1 cellular context compared by ENCODE assay signal in the genomic region with DNA sequence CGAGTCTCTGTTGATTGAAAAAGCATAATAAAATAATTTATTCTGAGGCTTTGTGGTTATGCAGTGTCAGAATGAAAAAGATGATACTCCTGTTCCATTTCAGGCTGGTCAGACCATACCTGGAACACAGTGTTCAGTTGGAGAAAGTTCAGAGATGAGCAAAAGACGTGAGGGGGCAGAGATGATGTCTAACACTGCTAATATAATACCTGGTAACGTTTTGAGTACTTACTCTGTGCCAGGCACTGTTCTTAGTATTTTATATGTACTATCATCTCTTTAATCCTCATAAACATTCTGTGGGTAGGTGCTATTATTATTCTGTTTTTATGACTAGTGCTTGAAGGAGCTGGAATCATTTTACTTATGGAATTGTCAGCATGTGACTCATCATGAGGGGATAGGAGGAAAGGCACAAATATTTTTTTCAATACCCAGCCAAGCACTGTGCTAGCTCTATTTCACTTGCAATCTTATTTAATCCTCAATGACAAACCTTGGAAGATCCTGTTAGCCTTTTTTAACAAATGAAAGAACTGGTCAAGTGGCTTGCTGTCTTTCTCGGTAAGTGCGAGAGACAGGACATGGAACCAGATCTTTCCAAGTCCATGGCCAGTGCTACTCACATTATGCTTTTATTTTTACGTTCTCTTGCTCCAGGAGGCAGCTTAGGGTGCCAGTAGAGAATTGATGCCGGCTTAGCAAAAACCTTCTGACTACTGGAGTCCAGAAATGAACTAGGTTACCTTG.
TF ChIP-seq lines count a peak whose summit lies in the region.

No MANE protein-coding gene starts in this region.

TF ChIP-seq in HEK293, 187 proteins besides CTCF, POLR2A, EP300 and RAD21 (continued from another document):
- no peak for TF ChIP-seq ZBTB20 (tag by site-specific recombination; IDR thresholded peaks at IDR 0.05)
- TF ChIP-seq ZNF416 (tag by site-specific recombination; IDR thresholded peaks at IDR 0.05) = no peak
- no peak for TF ChIP-seq ZNF548 (tag by site-specific recombination; IDR thresholded peaks at IDR 0.05)
- TF ChIP-seq, protein P1, sequence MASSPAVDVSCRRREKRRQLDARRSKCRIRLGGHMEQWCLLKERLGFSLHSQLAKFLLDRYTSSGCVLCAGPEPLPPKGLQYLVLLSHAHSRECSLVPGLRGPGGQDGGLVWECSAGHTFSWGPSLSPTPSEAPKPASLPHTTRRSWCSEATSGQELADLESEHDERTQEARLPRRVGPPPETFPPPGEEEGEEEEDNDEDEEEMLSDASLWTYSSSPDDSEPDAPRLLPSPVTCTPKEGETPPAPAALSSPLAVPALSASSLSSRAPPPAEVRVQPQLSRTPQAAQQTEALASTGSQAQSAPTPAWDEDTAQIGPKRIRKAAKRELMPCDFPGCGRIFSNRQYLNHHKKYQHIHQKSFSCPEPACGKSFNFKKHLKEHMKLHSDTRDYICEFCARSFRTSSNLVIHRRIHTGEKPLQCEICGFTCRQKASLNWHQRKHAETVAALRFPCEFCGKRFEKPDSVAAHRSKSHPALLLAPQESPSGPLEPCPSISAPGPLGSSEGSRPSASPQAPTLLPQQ (tag by site-specific recombination; IDR thresholded peaks at IDR 0.05) = no peak
- TF ChIP-seq ZNF221 (tag by site-specific recombination; IDR thresholded peaks at IDR 0.05; ENCODE audit: borderline replicate concordance) = no peak
